ENCODE assay signal across 1 cellular context in genomic region chr10:78621183-78621789, GRCh38.
TF ChIP-seq lines count a peak whose summit lies in the region.

No MANE protein-coding gene starts in this region.

TF ChIP-seq in H1, 55 proteins besides CTCF, POLR2A, EP300 and RAD21:
- TF ChIP-seq NANOG (IDR thresholded peaks at IDR 0.05; ENCODE audit: insufficient read depth, low read depth, low read length, poor library complexity, severe bottlenecking) (no peak), PHF8 (conservative IDR thresholded peaks at IDR 0.05; ENCODE audit: low read depth, low read length) (no peak), SAP30 (IDR thresholded peaks at IDR 0.05; ENCODE audit: insufficient read depth, insufficient replicate concordance, low read length) (no peak), FOSL1 (IDR thresholded peaks at IDR 0.05; ENCODE audit: insufficient read depth, low read depth, low read length) (no peak), BRCA1 (IDR thresholded peaks at IDR 0.05; ENCODE audit: low read depth, low read length) (no peak), GTF2F1 (IDR thresholded peaks at IDR 0.05; ENCODE audit: borderline replicate concordance, low read depth, low read length) (no peak), ATF3 (IDR thresholded peaks at IDR 0.05; ENCODE audit: insufficient read depth, low read depth, low read length) (no peak), SP4 (IDR thresholded peaks at IDR 0.05; ENCODE audit: low read length) (no peak), EGR1 (IDR thresholded peaks at IDR 0.05; ENCODE audit: borderline replicate concordance, low read depth, low read length) (no peak), TBP (IDR thresholded peaks at IDR 0.05; ENCODE audit: low read depth, low read length) (no peak)
